17 cellular contexts compared by ENCODE assay signal in the genomic region with DNA sequence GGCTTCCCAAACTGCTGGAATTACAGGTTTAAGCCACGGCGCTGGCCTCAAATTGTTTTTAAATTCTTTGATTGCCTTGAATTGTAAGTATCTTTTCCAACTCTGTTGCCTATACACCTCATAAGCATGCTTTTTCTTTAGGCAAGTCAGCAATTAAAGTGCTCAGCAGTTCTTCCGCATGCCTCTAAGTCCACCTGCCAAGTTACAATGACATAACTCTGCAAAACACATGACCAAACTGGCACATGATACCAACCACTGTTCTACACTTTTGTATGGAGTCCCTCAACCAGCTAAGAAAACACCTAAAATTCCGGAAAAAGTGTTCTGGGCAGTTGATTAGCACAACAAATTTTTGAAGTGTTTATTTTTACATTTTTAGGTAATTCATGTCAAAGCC. TPM values are rescaled to one million over a fixed set of nuclear protein-coding genes. Genes with fewer than 3 reads are reported as not detected.
DNase-seq lines count a peak whose midpoint lies in the region; FAIRE-seq and TF ChIP-seq lines count a peak whose summit lies in the region.
"Had no signal": no experiment of that assay in that cellular context is flagged by ENCODE, and none has a peak within 500 bp of the region (broad histone marks: within the 10 kb centered on the region; RNA-seq: fewer than 3 reads in every experiment).

No MANE protein-coding gene starts in this region.

- FAIRE-seq in H54 (lab: Jason Lieb, UNC), result no peak

- H3K9me3 Mint-ChIP-seq in activated naive CD8-positive, alpha-beta T cell (ENCODE audit: low read depth), result no peaks in the 10 kb centered on the region

- TF ChIP-seq CTCF in HL-60 (IDR thresholded peaks at IDR 0.05; ENCODE audit: insufficient read depth, low read length) (no peak), esophagus squamous epithelium (IDR thresholded peaks at IDR 0.05) (no peak), retinal pigment epithelial cell (conservative IDR thresholded peaks at IDR 0.05; ENCODE audit: low read depth, low read length) (no peak)

- H3K27ac ChIP-seq in HL-60 (replicated peaks), result peak overlapping the region; percentile 66
- H3K27ac ChIP-seq in esophagus squamous epithelium, result peak overlapping the region in 3 of 4 donors; percentile 41 to 50 (median 45)
- H3K27ac ChIP-seq: C4-2B, left ventricle myocardium inferior, prostate gland, SJSA1 had no signal

- 52 to 72% methylated on average over 4 of the region's 4 CpGs for WGBS in esophagus squamous epithelium, 2 donors

- H3K27me3 Mint-ChIP-seq in activated naive CD8-positive, alpha-beta T cell, result no peaks in the 10 kb centered on the region

- TF ChIP-seq POLR2A in esophagus squamous epithelium (IDR thresholded peaks at IDR 0.05) (no peak), H54 (IDR thresholded peaks at IDR 0.05; ENCODE audit: low read depth, low read length) (no peak)

- H3K4me3 Mint-ChIP-seq in activated naive CD8-positive, alpha-beta T cell, result peak overlapping the region; percentile 4

- H3K4me3 ChIP-seq in HL-60 (replicated peaks; ENCODE audit: insufficient read depth, low read length) (no peak overlapping the region), esophagus squamous epithelium (no peak overlapping the region), retinal pigment epithelial cell (ENCODE audit: low read length) (no peak overlapping the region)
- H3K4me3 ChIP-seq: left ventricle myocardium inferior, prostate gland, SJSA1 had no signal

- H3K27me3 ChIP-seq in HL-60 (ENCODE audit: insufficient read depth, poor library complexity, severe bottlenecking), result no peaks in the 10 kb centered on the region
- no peaks in the 10 kb centered on the region for H3K27me3 ChIP-seq in esophagus squamous epithelium
- H3K27me3 ChIP-seq: SJSA1 had no signal

- peaks cover 5% of the 10 kb centered on the region for H3K36me3 Mint-ChIP-seq in activated naive CD8-positive, alpha-beta T cell

- peaks cover 0 to 47% (median 0%) of the 10 kb centered on the region in 3 donors for H3K36me3 ChIP-seq in esophagus squamous epithelium
- H3K36me3 ChIP-seq: prostate gland had no signal

- DNase-seq in HL-60 (ENCODE audit: low read depth in 1 of 2, low spot score in 1 of 2) (peak; percentile 53 to 63), esophagus squamous epithelium (lab: John Stamatoyannopoulos, UW) (no peak), retinal pigment epithelial cell (ENCODE audit: low read depth) (peak; percentile 73), SIG-M5 (lab: John Stamatoyannopoulos, UW) (no peak), H54 (ENCODE audit: insufficient read length, low spot score) (no peak)
- DNase-seq in stimulated activated CD4-positive, alpha-beta T cell treated with anti-CD3 and anti-CD28 coated beads, Interleukin-2, amount 100 ng/mL, for 24 hours, result no peak
- DNase-seq: activated effector memory CD4-positive, alpha-beta T cell treated with Interleukin-2 at 50 U/mL for 16 hours; effector memory CD4-positive, alpha-beta T cell; left ventricle myocardium inferior; NCI-H187 treated with DMSO at 0.1 percent for 48 hours; NCI-H510A had no signal

- H3K4me1 ChIP-seq in esophagus squamous epithelium, result peaks cover 9 to 49% (median 11%) of the 10 kb centered on the region in 3 donors

- no peak overlapping the region for H3K27ac Mint-ChIP-seq in activated naive CD8-positive, alpha-beta T cell

- H3K4me1 Mint-ChIP-seq in activated naive CD8-positive, alpha-beta T cell (ENCODE audit: low read depth), result peaks cover 75% of the 10 kb centered on the region

- H3K9me3 ChIP-seq in esophagus squamous epithelium, result no peaks in the 10 kb centered on the region
- H3K9me3 ChIP-seq: left ventricle myocardium inferior, prostate gland, SJSA1 had no signal

- intact Hi-C loops in esophagus squamous epithelium (cut with DNase I), result no loop called here

RNA-seq across cellular contexts. Expression of gene TXNL4A, which starts 5.1 kb away (rescaled TPM):
- total RNA-seq in esophagus squamous epithelium, result 10 to 100 TPM; 20.8 to 43.2 (median 32.5) TPM

RNA-seq across cellular contexts. Expression of gene HSBP1L1, which starts 18.8 kb away (rescaled TPM):
- 10 to 100 TPM; 17.7 to 27.1 (median 25.8) TPM for total RNA-seq in esophagus squamous epithelium
- total RNA-seq: HT1080, myocyte had no signal

RNA-seq across cellular contexts. Expression of gene SLC66A2, which starts 31.8 kb away (rescaled TPM):
- total RNA-seq in esophagus squamous epithelium, result 10 to 100 TPM; 30.4 to 49.6 (median 35.1) TPM

RNA-seq across cellular contexts. Expression of gene RBFA, which starts 51.0 kb away (rescaled TPM):
- total RNA-seq in esophagus squamous epithelium, result 10 to 100 TPM; 15.5 to 36.7 (median 28.8) TPM

Comparison
In these comparisons a context has a peak if more than half of its experiments do, and no peak if none do; other contexts are left out.
1. DNase-seq: peak in HL-60 (2 of 2) and retinal pigment epithelial cell (single experiment); none in esophagus squamous epithelium (single experiment), stimulated activated CD4-positive, alpha-beta T cell treated with anti-CD3 and anti-CD28 coated beads, Interleukin-2, amount 100 ng/mL, for 24 hours (0 of 2), SIG-M5 (single experiment) and H54 (single experiment).